1 cellular context compared by ENCODE assay signal in the genomic region with DNA sequence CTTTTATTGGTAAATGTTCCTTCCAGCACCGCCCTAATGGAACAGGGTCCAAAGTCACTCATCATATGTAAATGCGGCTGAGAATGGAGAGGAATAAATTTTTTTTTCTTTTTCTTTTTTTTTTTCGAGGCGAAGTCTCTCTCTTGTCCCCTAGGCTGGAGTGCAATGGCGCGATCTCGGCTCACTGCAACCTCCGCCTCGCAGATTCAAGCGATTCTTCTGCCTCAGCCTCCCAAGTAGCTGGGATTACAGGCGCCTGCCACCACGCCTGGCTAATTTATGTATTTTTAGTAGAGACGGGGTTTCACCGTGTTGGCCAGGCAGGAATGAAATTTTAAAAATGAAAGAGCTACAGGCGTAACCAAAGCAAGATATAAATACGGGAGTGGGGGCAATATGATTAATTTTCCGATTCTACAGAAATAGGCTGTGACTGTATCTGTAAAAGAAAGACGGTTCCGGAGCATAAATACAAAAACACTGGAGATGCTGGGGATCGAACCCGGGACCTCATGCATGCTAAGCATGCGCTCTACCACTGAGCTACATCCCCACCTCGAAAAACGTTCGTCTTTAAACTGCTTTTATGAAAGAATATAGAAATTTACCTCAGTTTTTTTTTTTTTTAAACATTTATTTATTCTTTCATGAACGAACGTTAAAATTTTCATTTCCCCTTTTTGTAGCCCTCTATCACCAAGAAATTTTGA.
TF ChIP-seq lines count a peak whose summit lies in the region.

No MANE protein-coding gene starts in this region.

TF ChIP-seq in HepG2, 621 proteins besides CTCF, POLR2A, EP300 and RAD21 (continued from another document and continues in another):
- 0 out of 2 replicates have a peak, but pooled peaks have one; percentile 4 for TF ChIP-seq ZBTB40 (IDR thresholded peaks at IDR 0.05)
- no peak for TF ChIP-seq ZBTB40 (CRISPR knock-in tag; IDR thresholded peaks at IDR 0.05)
- no peak for TF ChIP-seq HDAC6 (IDR thresholded peaks at IDR 0.05; ENCODE audit: low read depth, low read length)
- no peak for TF ChIP-seq ZNF639 (CRISPR knock-in tag; conservative IDR thresholded peaks at IDR 0.05)
- no peak for TF ChIP-seq PAX8 (CRISPR knock-in tag; IDR thresholded peaks at IDR 0.05; ENCODE audit: borderline replicate concordance)
- 0 out of 2 replicates have a peak, but pooled peaks have one; percentile 49 for TF ChIP-seq ZNF431 (CRISPR knock-in tag; IDR thresholded peaks at IDR 0.05; ENCODE audit: borderline replicate concordance, low read depth)
- TF ChIP-seq ZNF780A (CRISPR knock-in tag; IDR thresholded peaks at IDR 0.05) = no peak
- no peak for TF ChIP-seq RNF2 (conservative IDR thresholded peaks at IDR 0.05; ENCODE audit: low read depth)
- no peak for TF ChIP-seq POLR2AphosphoS5 (IDR thresholded peaks at IDR 0.05; ENCODE audit: low read depth, low read length)
- TF ChIP-seq FOXJ3 (CRISPR knock-in tag; IDR thresholded peaks at IDR 0.05; ENCODE audit: borderline replicate concordance) = peak; percentile 32; the same call in 1 of the 2 replicates
- no peak; the same call in 1 of the 2 replicates for TF ChIP-seq TSC22D2 (CRISPR knock-in tag; IDR thresholded peaks at IDR 0.05; ENCODE audit: borderline replicate concordance)
- no peak for TF ChIP-seq ZNF646 (CRISPR knock-in tag; IDR thresholded peaks at IDR 0.05)
- no peak for TF ChIP-seq XBP1 (CRISPR knock-in tag; IDR thresholded peaks at IDR 0.05)
- TF ChIP-seq ZNF225 (CRISPR knock-in tag; IDR thresholded peaks at IDR 0.05) = no peak
- TF ChIP-seq, protein P1, sequence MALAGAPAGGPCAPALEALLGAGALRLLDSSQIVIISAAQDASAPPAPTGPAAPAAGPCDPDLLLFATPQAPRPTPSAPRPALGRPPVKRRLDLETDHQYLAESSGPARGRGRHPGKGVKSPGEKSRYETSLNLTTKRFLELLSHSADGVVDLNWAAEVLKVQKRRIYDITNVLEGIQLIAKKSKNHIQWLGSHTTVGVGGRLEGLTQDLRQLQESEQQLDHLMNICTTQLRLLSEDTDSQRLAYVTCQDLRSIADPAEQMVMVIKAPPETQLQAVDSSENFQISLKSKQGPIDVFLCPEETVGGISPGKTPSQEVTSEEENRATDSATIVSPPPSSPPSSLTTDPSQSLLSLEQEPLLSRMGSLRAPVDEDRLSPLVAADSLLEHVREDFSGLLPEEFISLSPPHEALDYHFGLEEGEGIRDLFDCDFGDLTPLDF (CRISPR knock-in tag; IDR thresholded peaks at IDR 0.05) = no peak
- peak; percentile 68; the same call in 1 of the 2 replicates for TF ChIP-seq ZBTB26 (CRISPR knock-in tag; IDR thresholded peaks at IDR 0.05; ENCODE audit: borderline replicate concordance)
- no peak for TF ChIP-seq IKZF1 (IDR thresholded peaks at IDR 0.05)
- TF ChIP-seq SIN3B (IDR thresholded peaks at IDR 0.05; ENCODE audit: low read length) = 0 out of 2 replicates have a peak, but pooled peaks have one; percentile 40
- 0 out of 2 replicates have a peak, but pooled peaks have one; percentile 36 for TF ChIP-seq MIER3 (CRISPR knock-in tag; IDR thresholded peaks at IDR 0.05; ENCODE audit: borderline replicate concordance)
- TF ChIP-seq CC2D1A (CRISPR knock-in tag; IDR thresholded peaks at IDR 0.05) = no peak
- no peak for TF ChIP-seq RBFOX2 (IDR thresholded peaks at IDR 0.05; ENCODE audit: low read depth, low read length)
- no peak for TF ChIP-seq SP4 (CRISPR knock-in tag; IDR thresholded peaks at IDR 0.05)
- TF ChIP-seq JUNB (CRISPR knock-in tag; IDR thresholded peaks at IDR 0.05; ENCODE audit: borderline replicate concordance) = no peak
